25 cellular contexts compared by ENCODE assay signal in genomic region chr3:134807189-134807588, GRCh38. TPM values are rescaled to one million over a fixed set of nuclear protein-coding genes. Genes with fewer than 3 reads are reported as not detected.
"Had no signal": no experiment of that assay in that cellular context is flagged by ENCODE, and none has a peak within 500 bp of the region (broad histone marks: within the 10 kb centered on the region; RNA-seq: fewer than 3 reads in every experiment).

No MANE protein-coding gene starts in this region.

- H3K9me3 Mint-ChIP-seq: brain, neural crest cell had no signal

- H3K9me3 ChIP-seq: ascending aorta, esophagus muscularis mucosa, heart right ventricle, right lobe of liver, upper lobe of left lung had no signal

- ATAC-seq: heart right ventricle; naive thymus-derived CD8-positive, alpha-beta T cell; right lobe of liver; stimulated activated naive CD8-positive, alpha-beta T cell treated with anti-CD3 and anti-CD28 coated beads, Interleukin-15, Interleukin-2, amounts not matched to agents 100 U/mL and 50 U/mL, for 24 hours had no signal

- H3K27ac ChIP-seq: ascending aorta, heart right ventricle, parathyroid adenoma, right lobe of liver, upper lobe of left lung, VCaP had no signal

- DNase-seq: activated CD4-positive, alpha-beta memory T cell treated with anti-CD3 and anti-CD28 coated beads for 36 hours; activated CD4-positive, alpha-beta T cell treated with anti-CD3 and anti-CD28 coated beads for 48 hours; activated CD8-positive, alpha-beta memory T cell treated with anti-CD3 and anti-CD28 coated beads, Interleukin-2, amount 50 U/mL, for 4 hours; activated gamma-delta T cell; activated naive CD4-positive, alpha-beta T cell treated with anti-CD3 and anti-CD28 coated beads, Interleukin-2, amount 10 ng/mL, durations not matched to agents 7 days and 5 days; activated naive CD8-positive, alpha-beta T cell treated with anti-CD3 and anti-CD28 coated beads, Interleukin-2, amount 10 ng/mL, durations not matched to agents 7 days and 5 days; activated T-cell treated with anti-CD3 and anti-CD28 coated beads, Interleukin-2, amount 50 U/mL, for 1 hour; cortex of kidney; foreskin melanocyte; heart right ventricle; naive thymus-derived CD8-positive, alpha-beta T cell; occipital lobe; right lobe of liver; stimulated activated CD4-positive, alpha-beta T cell treated with anti-CD3 and anti-CD28 coated beads, Interleukin-2, amount 100 ng/mL, for 48 hours; stimulated activated naive CD8-positive, alpha-beta T cell treated with anti-CD3 and anti-CD28 coated beads, Interleukin-15, Interleukin-2, amounts not matched to agents 100 U/mL and 50 U/mL, for 24 hours; T-helper 9 cell; upper lobe of left lung had no signal

- H3K79me2 ChIP-seq: parathyroid adenoma had no signal

- H3K27ac Mint-ChIP-seq: activated CD4-positive, alpha-beta memory T cell treated with anti-CD3 and anti-CD28 coated beads for 36 hours; activated naive CD4-positive, alpha-beta T cell treated with anti-CD3 and anti-CD28 coated beads, Interleukin-2, amount 10 ng/mL, durations not matched to agents 7 days and 5 days; activated naive CD8-positive, alpha-beta T cell treated with anti-CD3 and anti-CD28 coated beads, Interleukin-2, amount 10 ng/mL, durations not matched to agents 7 days and 5 days; naive thymus-derived CD8-positive, alpha-beta T cell; T-helper 1 cell treated with Interleukin-12 subunit alpha and Interleukin-12 subunit beta and Interleukin-4 antibody, amounts not matched to agents 30 μg/mL and 1 μg/mL, for 36 hours had no signal

- H3K4me1 ChIP-seq: ascending aorta, heart right ventricle, parathyroid adenoma, right lobe of liver, upper lobe of left lung had no signal

- H3K4me1 Mint-ChIP-seq: naive thymus-derived CD8-positive, alpha-beta T cell had no signal

- H3K4me3 ChIP-seq: ascending aorta, esophagus muscularis mucosa, heart right ventricle, right lobe of liver, upper lobe of left lung had no signal

- H3K36me3 ChIP-seq: ascending aorta, esophagus muscularis mucosa, heart right ventricle, right lobe of liver, upper lobe of left lung had no signal

- H2AFZ ChIP-seq: parathyroid adenoma had no signal

- H3K4me3 Mint-ChIP-seq: activated CD4-positive, alpha-beta memory T cell treated with anti-CD3 and anti-CD28 coated beads for 36 hours; activated naive CD4-positive, alpha-beta T cell treated with anti-CD3 and anti-CD28 coated beads, Interleukin-2, amount 10 ng/mL, durations not matched to agents 7 days and 5 days; activated naive CD8-positive, alpha-beta T cell treated with anti-CD3 and anti-CD28 coated beads, Interleukin-2, amount 10 ng/mL, durations not matched to agents 7 days and 5 days; brain; naive thymus-derived CD8-positive, alpha-beta T cell; neural crest cell; T-helper 1 cell treated with Interleukin-12 subunit alpha and Interleukin-12 subunit beta and Interleukin-4 antibody, amounts not matched to agents 30 μg/mL and 1 μg/mL, for 36 hours had no signal

- H3K36me3 Mint-ChIP-seq: activated CD4-positive, alpha-beta memory T cell treated with anti-CD3 and anti-CD28 coated beads for 36 hours; brain; naive thymus-derived CD8-positive, alpha-beta T cell had no signal

- H3K9ac ChIP-seq: parathyroid adenoma had no signal

- H3K27me3 ChIP-seq: ascending aorta, esophagus muscularis mucosa, heart right ventricle, right lobe of liver, upper lobe of left lung had no signal

RNA-seq across cellular contexts. Expression of gene EPHB1, which starts 12.1 kb away (rescaled TPM):
- total RNA-seq: activated CD8-positive, alpha-beta memory T cell treated with anti-CD3 and anti-CD28 coated beads for 36 hours; naive thymus-derived CD8-positive, alpha-beta T cell had no signal
